8 cellular contexts compared by ENCODE assay signal in genomic region chr19:53511933-53512374, GRCh38. TPM values are rescaled to one million over a fixed set of nuclear protein-coding genes. Genes with fewer than 3 reads are reported as not detected.
DNase-seq lines count a peak whose midpoint lies in the region; ATAC-seq and TF ChIP-seq lines count a peak whose summit lies in the region.

No MANE protein-coding gene starts in this region.

- H3K36me3 ChIP-seq in Panc1 (ENCODE audit: control insufficient read depth, insufficient read depth, low read length) = no peaks in the 10 kb centered on the region

- H3K9me3 Mint-ChIP-seq in activated T-helper 1 cell treated with anti-CD3 and anti-CD28 coated beads, Interleukin-12 subunit alpha, Interleukin-12 subunit beta, Interleukin-2, Interleukin-4 antibody, amounts not matched to agents 30 ng/mL and 10 ng/mL and 1 ng/mL, durations not matched to agents 14 hours and 24 hours and 36 hours = peaks cover 26% of the 10 kb centered on the region

- POLR2A ChIA-PET in Panc1 (lab: Charles Lee) = no interaction called here

- BruUV-seq in Panc1 (replicated peaks; lab: Mats Ljungman, UMichigan) = no TSS peak

- no peak overlapping the region for H3K4me3 ChIP-seq in Panc1 (ENCODE audit: low read depth in 2 of 2, low read length in 2 of 2)

- peak; percentile 24 for DNase-seq in activated T-helper 1 cell treated with Interleukin-2 at 50 U/mL for 16 hours (ENCODE audit: low read depth)
- no peak for DNase-seq in activated T-helper 1 cell treated with anti-CD3 and anti-CD28 coated beads, Interleukin-12 subunit alpha, Interleukin-12 subunit beta, Interleukin-2, Interleukin-4 antibody, amounts not matched to agents 30 ng/mL and 10 ng/mL and 1 ng/mL, durations not matched to agents 14 hours and 24 hours and 36 hours (ENCODE audit: low spot score)
- DNase-seq in Panc1 (ENCODE audit: low read depth, low spot score) = peak; percentile 20
- DNase-seq in activated naive CD4-positive, alpha-beta T cell treated with anti-CD3 and anti-CD28 coated beads, Interleukin-2, amount 50 U/mL, for 16 hours = peak; percentile 45
- peak; percentile 64 for DNase-seq in Right ventricle myocardium superior
- peak; percentile 39 for DNase-seq in pulmonary artery endothelial cell (ENCODE audit: low read depth, low spot score)

- no peak overlapping the region for H3K27ac Mint-ChIP-seq in activated T-helper 1 cell treated with anti-CD3 and anti-CD28 coated beads, Interleukin-12 subunit alpha, Interleukin-12 subunit beta, Interleukin-2, Interleukin-4 antibody, amounts not matched to agents 30 ng/mL and 10 ng/mL and 1 ng/mL, durations not matched to agents 14 hours and 24 hours and 36 hours

- TF ChIP-seq CTCF in Panc1 (IDR thresholded peaks at IDR 0.05) = peak; percentile 95

- intact Hi-C loops in activated T-helper 1 cell treated with anti-CD3 and anti-CD28 coated beads, Interleukin-12 subunit alpha, Interleukin-12 subunit beta, Interleukin-2, Interleukin-4 antibody, amounts not matched to agents 30 ng/mL and 10 ng/mL and 1 ng/mL, durations not matched to agents 14 hours and 24 hours and 36 hours (cut with micrococcal nuclease) = loop anchor here (1.0 kb wide), 2 partner anchors 87 to 317 kb away; no protein-coding TSS in a partner anchor
- intact Hi-C loops in Panc1 (cut with micrococcal nuclease; ENCODE audit: unreplicated experiment) (loop anchor here (5.0 kb wide), 1 partner anchor 85 kb away; no protein-coding TSS in a partner anchor), Right ventricle myocardium superior (cut with DNase I) (no loop called here)

- H3K4me1 Mint-ChIP-seq in activated T-helper 1 cell treated with anti-CD3 and anti-CD28 coated beads, Interleukin-12 subunit alpha, Interleukin-12 subunit beta, Interleukin-2, Interleukin-4 antibody, amounts not matched to agents 30 ng/mL and 10 ng/mL and 1 ng/mL, durations not matched to agents 14 hours and 24 hours and 36 hours (ENCODE audit: low read depth) = no peaks in the 10 kb centered on the region

- in situ Hi-C loops in Panc1 (cut with HindIII; ENCODE audit: low pct_unique_long_range_greater_than_20kb, low sequenced_read_pairs) = no loop called here

- CTCF ChIA-PET in Panc1 (lab: Charles Lee) = interaction anchor here (0.8 kb wide), 1 partner anchor 316 kb away, joined by 3 read pairs; no protein-coding TSS in a partner anchor

- H3K36me3 Mint-ChIP-seq in activated T-helper 1 cell treated with anti-CD3 and anti-CD28 coated beads, Interleukin-12 subunit alpha, Interleukin-12 subunit beta, Interleukin-2, Interleukin-4 antibody, amounts not matched to agents 30 ng/mL and 10 ng/mL and 1 ng/mL, durations not matched to agents 14 hours and 24 hours and 36 hours (ENCODE audit: low read depth) = no peaks in the 10 kb centered on the region

- H3K9me3 ChIP-seq in Panc1 (ENCODE audit: control insufficient read depth, insufficient read depth, low read depth, low read length) = no peaks in the 10 kb centered on the region

- H3K27me3 Mint-ChIP-seq in activated T-helper 1 cell treated with anti-CD3 and anti-CD28 coated beads, Interleukin-12 subunit alpha, Interleukin-12 subunit beta, Interleukin-2, Interleukin-4 antibody, amounts not matched to agents 30 ng/mL and 10 ng/mL and 1 ng/mL, durations not matched to agents 14 hours and 24 hours and 36 hours (ENCODE audit: insufficient read depth) = no peaks in the 10 kb centered on the region

- no peak overlapping the region for H3K4me3 Mint-ChIP-seq in activated T-helper 1 cell treated with anti-CD3 and anti-CD28 coated beads, Interleukin-12 subunit alpha, Interleukin-12 subunit beta, Interleukin-2, Interleukin-4 antibody, amounts not matched to agents 30 ng/mL and 10 ng/mL and 1 ng/mL, durations not matched to agents 14 hours and 24 hours and 36 hours

- ATAC-seq in Panc1 = peak; percentile 97
- ATAC-seq in Right ventricle myocardium superior (ENCODE audit: poor library complexity) = peak; percentile 79
- no peak for ATAC-seq in HG03139 (IDR thresholded peaks at IDR 0.05; ENCODE audit: unreplicated experiment)
- no peak for ATAC-seq in HG03571 (IDR thresholded peaks at IDR 0.05; ENCODE audit: unreplicated experiment)

- H3K4me1 ChIP-seq in Panc1 (ENCODE audit: control insufficient read depth, insufficient read depth, low read length) = peaks cover 3% of the 10 kb centered on the region; the same call in 1 of the 2 replicates

- H3K27me3 ChIP-seq in Panc1 (ENCODE audit: control insufficient read depth, insufficient read depth, low read length) = no peaks in the 10 kb centered on the region

- H3K27ac ChIP-seq in Panc1 (ENCODE audit: low read length) = no peak overlapping the region

RNA-seq across cellular contexts. Expression of gene ZNF331, which starts 26.0 kb away (rescaled TPM):
- 17.9 and 19.6 TPM in 2 replicates for total RNA-seq in activated T-helper 1 cell treated with anti-CD3 and anti-CD28 coated beads, Interleukin-12 subunit alpha, Interleukin-12 subunit beta, Interleukin-2, Interleukin-4 antibody, amounts not matched to agents 30 ng/mL and 10 ng/mL and 1 ng/mL, durations not matched to agents 14 hours and 24 hours and 36 hours
- 25.0 TPM for total RNA-seq in Panc1 (2021; ENCODE audit: unreplicated experiment)
- 13.6 TPM for polyA plus RNA-seq in Panc1 (2012; ENCODE audit: insufficient read length)
- 8.5 TPM for total RNA-seq in Right ventricle myocardium superior
- 4.1 and 8.5 TPM in 2 replicates for total RNA-seq in pulmonary artery endothelial cell

RNA-seq across cellular contexts. Expression of gene ZNF813, which starts 44.4 kb away (rescaled TPM):
- total RNA-seq in activated T-helper 1 cell treated with anti-CD3 and anti-CD28 coated beads, Interleukin-12 subunit alpha, Interleukin-12 subunit beta, Interleukin-2, Interleukin-4 antibody, amounts not matched to agents 30 ng/mL and 10 ng/mL and 1 ng/mL, durations not matched to agents 14 hours and 24 hours and 36 hours = 3.7 and 4.3 TPM in 2 replicates
- total RNA-seq in Panc1 (2021; ENCODE audit: unreplicated experiment) (9.6 TPM), Right ventricle myocardium superior (0.75 TPM), pulmonary artery endothelial cell (3.0 and 7.4 TPM in 2 replicates)
- 2.8 TPM for polyA plus RNA-seq in Panc1 (2012; ENCODE audit: insufficient read length)

Comparison
In these comparisons a context has a peak if more than half of its experiments do, and no peak if none do; other contexts are left out.
1. ATAC-seq: peak in Panc1 (single experiment) and Right ventricle myocardium superior (single experiment); none in HG03139 (single experiment) and HG03571 (single experiment).